Comparison of ENCODE assay signal across 6 cellular contexts in genomic region chr10:20932606-20933005, GRCh38. TPM values are rescaled to one million over a fixed set of nuclear protein-coding genes. Genes with fewer than 3 reads are reported as not detected.
"Had no signal": no experiment of that assay in that cellular context is flagged by ENCODE, and none has a peak within 500 bp of the region (broad histone marks: within the 10 kb centered on the region; RNA-seq: fewer than 3 reads in every experiment).

No MANE protein-coding gene starts in this region.

- FAIRE-seq: HTR-8/SVneo, K562 had no signal

- H3K4me3 ChIP-seq: K562 had no signal

- ATAC-seq: K562 had no signal

- DNase-seq: IMR-90, KBM-7 had no signal

- H3K27ac ChIP-seq: HL-60 had no signal

RNA-seq across cellular contexts. Expression of gene NEBL, which starts 35.5 kb away (rescaled TPM):
- polyA plus RNA-seq: IgD-negative memory B cell had no signal
